ENCODE assay signal across 34 cellular contexts in the genomic region with DNA sequence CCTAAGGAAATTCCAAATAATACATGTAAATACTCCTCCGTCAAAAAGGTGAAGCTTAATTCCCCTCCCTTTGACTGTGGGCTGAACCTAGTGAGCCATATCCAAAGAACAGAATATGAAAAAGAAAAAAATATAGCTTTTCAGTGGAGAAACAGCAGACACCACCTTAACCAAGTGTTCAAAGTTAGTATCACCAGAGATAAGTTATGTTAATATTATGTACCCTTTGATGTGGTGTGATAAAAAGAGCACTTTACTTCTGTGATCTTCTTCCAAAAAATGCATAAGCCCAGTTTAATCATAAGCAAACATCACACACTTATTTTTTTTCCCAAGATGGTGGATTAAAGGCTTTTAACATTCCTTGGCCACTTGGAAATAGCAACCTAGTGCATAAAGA.
DNase-seq lines count a peak whose midpoint lies in the region; ATAC-seq, FAIRE-seq and TF ChIP-seq lines count a peak whose summit lies in the region.
"Had no signal": no experiment of that assay in that cellular context is flagged by ENCODE, and none has a peak within 500 bp of the region (broad histone marks: within the 10 kb centered on the region; RNA-seq: fewer than 3 reads in every experiment).

No MANE protein-coding gene starts in this region.

- H3K36me3 ChIP-seq in stomach = no peaks in the 10 kb centered on the region
- H3K36me3 ChIP-seq: BE2C; BLaER1; BLaER1 treated with 17β-estradiol and CSF1 and Interleukin-3, amounts not matched to agents 10 nM and 100 nM had no signal

- H3K4me1 ChIP-seq in stomach = no peaks in the 10 kb centered on the region
- H3K4me1 ChIP-seq: A549; BE2C; BLaER1; BLaER1 treated with 17β-estradiol and CSF1 and Interleukin-3, amounts not matched to agents 10 nM and 100 nM; Caco-2 had no signal

- H3K27ac Mint-ChIP-seq in activated naive CD8-positive, alpha-beta T cell treated with anti-CD3 and anti-CD28 coated beads, Interleukin-2, amount 50 U/mL, for 24 hours = no peak overlapping the region
- H3K27ac Mint-ChIP-seq in natural killer cell = no peak overlapping the region
- H3K27ac Mint-ChIP-seq: B cell; CD14-positive monocyte; CD4-positive, alpha-beta memory T cell; CD4-positive, alpha-beta T cell; CD4-positive, CD25-positive, alpha-beta regulatory T cell; CD8-positive, alpha-beta memory T cell; CD8-positive, alpha-beta T cell had no signal

- no peak for DNase-seq in D721Med (ENCODE audit: insufficient read length, low spot score)
- DNase-seq in SW480 (ENCODE audit: low spot score) = peak; percentile 55
- DNase-seq in stomach = no peak
- no peak for DNase-seq in activated naive CD8-positive, alpha-beta T cell treated with anti-CD3 and anti-CD28 coated beads, Interleukin-2, amount 50 U/mL, for 24 hours
- no peak for DNase-seq in natural killer cell
- no peak for DNase-seq in activated T-cell treated with anti-CD3 and anti-CD28 coated beads for 4 hours
- DNase-seq: 8988T; ACHN; AML-193; BE2C; C1 segment of cervical spinal cord; Caco-2; Calu3; CD4-positive, alpha-beta memory T cell; CD4-positive, alpha-beta T cell; CD4-positive, CD25-positive, alpha-beta regulatory T cell; CD8-positive, alpha-beta memory T cell; CD8-positive, alpha-beta T cell; COR-L47; DMS 273 treated with DMSO at 0.1 percent for 48 hours; DMS153; DMS53; DMS79; DMS79 treated with DMSO at 0.1 percent for 48 hours; DND-41; EL had no signal

- peak; percentile 46 for FAIRE-seq in D721Med (lab: Jason Lieb, UNC)
- FAIRE-seq: A204.1, A549 had no signal

- H3K27ac ChIP-seq in stomach = peak overlapping the region in 3 of 5 donors; percentile 61 to 72 (median 69)
- H3K27ac ChIP-seq: 22Rv1; A549; BLaER1; BLaER1 treated with 17β-estradiol and CSF1 and Interleukin-3, amounts not matched to agents 10 nM and 100 nM; C4-2B had no signal

- no peaks in the 10 kb centered on the region for H3K4me1 Mint-ChIP-seq in activated naive CD8-positive, alpha-beta T cell treated with anti-CD3 and anti-CD28 coated beads, Interleukin-2, amount 50 U/mL, for 24 hours
- no peaks in the 10 kb centered on the region for H3K4me1 Mint-ChIP-seq in natural killer cell
- H3K4me1 Mint-ChIP-seq: B cell; CD14-positive monocyte; CD4-positive, alpha-beta memory T cell; CD4-positive, CD25-positive, alpha-beta regulatory T cell; CD8-positive, alpha-beta memory T cell had no signal

- ATAC-seq in activated naive CD8-positive, alpha-beta T cell treated with anti-CD3 and anti-CD28 coated beads, Interleukin-2, amount 50 U/mL, for 24 hours = no peak
- ATAC-seq in natural killer cell = no peak
- ATAC-seq: A549; CD8-positive, alpha-beta T cell had no signal

- H3K27me3 ChIP-seq in stomach = no peaks in the 10 kb centered on the region
- H3K27me3 ChIP-seq: BE2C; BLaER1; BLaER1 treated with 17β-estradiol and CSF1 and Interleukin-3, amounts not matched to agents 10 nM and 100 nM had no signal

- peaks cover 27% of the 10 kb centered on the region for H3K9me3 Mint-ChIP-seq in activated naive CD8-positive, alpha-beta T cell treated with anti-CD3 and anti-CD28 coated beads, Interleukin-2, amount 50 U/mL, for 24 hours
- H3K9me3 Mint-ChIP-seq in natural killer cell = peaks cover 4 to 5% of the 10 kb centered on the region in 2 donors

- no peak overlapping the region for H3K4me3 ChIP-seq in stomach
- H3K4me3 ChIP-seq: A549; BLaER1; BLaER1 treated with 17β-estradiol and CSF1 and Interleukin-3, amounts not matched to agents 10 nM and 100 nM had no signal

- H3K27me3 Mint-ChIP-seq in activated naive CD8-positive, alpha-beta T cell treated with anti-CD3 and anti-CD28 coated beads, Interleukin-2, amount 50 U/mL, for 24 hours = no peaks in the 10 kb centered on the region
- H3K27me3 Mint-ChIP-seq in natural killer cell (ENCODE audit: low read depth in 2 of 2) = no peaks in the 10 kb centered on the region
- H3K27me3 Mint-ChIP-seq: CD4-positive, alpha-beta memory T cell; CD4-positive, alpha-beta T cell; CD4-positive, CD25-positive, alpha-beta regulatory T cell; CD8-positive, alpha-beta memory T cell had no signal

- TF ChIP-seq EP300 in stomach (IDR thresholded peaks at IDR 0.05) = no peak

- TF ChIP-seq CTCF in D721Med (IDR thresholded peaks at IDR 0.05; ENCODE audit: insufficient read depth, missing control alignments) (no peak), stomach (IDR thresholded peaks at IDR 0.05) (no peak), natural killer cell (IDR thresholded peaks at IDR 0.05) (no peak)

- peaks cover 10 to 22% (median 17%) of the 10 kb centered on the region in 4 donors for H3K9me3 ChIP-seq in stomach
- H3K9me3 ChIP-seq: BE2C had no signal

- 7 to 44% (median 31%) methylated on average over 1 of the region's 1 CpG for WGBS in stomach, 5 donors

- H3K4me3 Mint-ChIP-seq in activated naive CD8-positive, alpha-beta T cell treated with anti-CD3 and anti-CD28 coated beads, Interleukin-2, amount 50 U/mL, for 24 hours = no peak overlapping the region
- no peak overlapping the region for H3K4me3 Mint-ChIP-seq in natural killer cell
- H3K4me3 Mint-ChIP-seq: B cell; CD14-positive monocyte; CD4-positive, alpha-beta memory T cell; CD4-positive, alpha-beta T cell; CD4-positive, CD25-positive, alpha-beta regulatory T cell; CD8-positive, alpha-beta memory T cell; CD8-positive, alpha-beta T cell had no signal

- no peaks in the 10 kb centered on the region for H3K36me3 Mint-ChIP-seq in activated naive CD8-positive, alpha-beta T cell treated with anti-CD3 and anti-CD28 coated beads, Interleukin-2, amount 50 U/mL, for 24 hours (ENCODE audit: low read depth)
- H3K36me3 Mint-ChIP-seq in natural killer cell = peaks cover 10% of the 10 kb centered on the region
- H3K36me3 Mint-ChIP-seq: CD14-positive monocyte; CD4-positive, alpha-beta memory T cell; CD8-positive, alpha-beta memory T cell; CD8-positive, alpha-beta T cell had no signal

- intact Hi-C loops in stomach (cut with DNase I; ENCODE audit: low total_unique reads) (no loop called here), natural killer cell (cut with micrococcal nuclease) (no loop called here)

- no peak for TF ChIP-seq POLR2A in stomach (IDR thresholded peaks at IDR 0.05)
